Comparison of ENCODE assay signal across 20 cellular contexts in genomic region chr18:52451851-52452250, GRCh38.
"Had no signal": no experiment of that assay in that cellular context is flagged by ENCODE, and none has a peak within 500 bp of the region (broad histone marks: within the 10 kb centered on the region; RNA-seq: fewer than 3 reads in every experiment).

No MANE protein-coding gene starts in this region.

- H3K27me3 ChIP-seq: breast epithelium, right atrium auricular region, transverse colon, vagina had no signal

- H3K4me1 ChIP-seq: breast epithelium, right atrium auricular region, transverse colon, vagina had no signal

- H3K4me3 ChIP-seq: breast epithelium, right atrium auricular region, skin epidermis, transverse colon, vagina had no signal

- H3K27ac ChIP-seq: breast epithelium, right atrium auricular region, skin epidermis, transverse colon, vagina had no signal

- DNase-seq: activated CD4-positive, alpha-beta T cell treated with anti-CD3 and anti-CD28 coated beads, Interleukin-2, amount 50 U/mL, for 4 hours; activated CD4-positive, CD25-positive, alpha-beta regulatory T cell treated with anti-CD3 and anti-CD28 coated beads, Interleukin-2, amount 50 U/mL, for 72 hours; activated naive CD4-positive, alpha-beta T cell treated with anti-CD3 and anti-CD28 coated beads for 36 hours; activated naive CD8-positive, alpha-beta T cell treated with anti-CD3 and anti-CD28 coated beads, Interleukin-2, amount 50 U/mL, for 24 hours; aorta; erythroblast; left ventricle myocardium superior; mesenchymal stem cell; natural killer cell; occipital lobe; stimulated activated CD4-positive, alpha-beta T cell treated with anti-CD3 and anti-CD28 coated beads, Interleukin-15, amount 100 ng/mL, for 24 hours; stimulated activated CD4-positive, alpha-beta T cell treated with anti-CD3 and anti-CD28 coated beads, Interleukin-4, amount 100 ng/mL, for 1 hour; stimulated activated naive CD8-positive, alpha-beta T cell treated with anti-CD3 and anti-CD28 coated beads, Interleukin-15, Interleukin-2, amounts not matched to agents 100 U/mL and 50 U/mL, for 24 hours; T-helper 9 cell; transverse colon had no signal

- H3K36me3 ChIP-seq: breast epithelium, right atrium auricular region, transverse colon, vagina had no signal

- ATAC-seq: activated naive CD8-positive, alpha-beta T cell treated with anti-CD3 and anti-CD28 coated beads, Interleukin-2, amount 50 U/mL, for 24 hours; activated T-helper 17 cell treated with anti-CD3 and anti-CD28 coated beads, Interleukin-2, amount 50 U/mL, for 72 hours; left ventricle myocardium superior; natural killer cell; stimulated activated naive CD8-positive, alpha-beta T cell treated with anti-CD3 and anti-CD28 coated beads, Interleukin-15, Interleukin-2, amounts not matched to agents 100 U/mL and 50 U/mL, for 24 hours had no signal

- H3K9me3 ChIP-seq: breast epithelium, right atrium auricular region, transverse colon, vagina had no signal
